16 cellular contexts compared by ENCODE assay signal in the genomic region with DNA sequence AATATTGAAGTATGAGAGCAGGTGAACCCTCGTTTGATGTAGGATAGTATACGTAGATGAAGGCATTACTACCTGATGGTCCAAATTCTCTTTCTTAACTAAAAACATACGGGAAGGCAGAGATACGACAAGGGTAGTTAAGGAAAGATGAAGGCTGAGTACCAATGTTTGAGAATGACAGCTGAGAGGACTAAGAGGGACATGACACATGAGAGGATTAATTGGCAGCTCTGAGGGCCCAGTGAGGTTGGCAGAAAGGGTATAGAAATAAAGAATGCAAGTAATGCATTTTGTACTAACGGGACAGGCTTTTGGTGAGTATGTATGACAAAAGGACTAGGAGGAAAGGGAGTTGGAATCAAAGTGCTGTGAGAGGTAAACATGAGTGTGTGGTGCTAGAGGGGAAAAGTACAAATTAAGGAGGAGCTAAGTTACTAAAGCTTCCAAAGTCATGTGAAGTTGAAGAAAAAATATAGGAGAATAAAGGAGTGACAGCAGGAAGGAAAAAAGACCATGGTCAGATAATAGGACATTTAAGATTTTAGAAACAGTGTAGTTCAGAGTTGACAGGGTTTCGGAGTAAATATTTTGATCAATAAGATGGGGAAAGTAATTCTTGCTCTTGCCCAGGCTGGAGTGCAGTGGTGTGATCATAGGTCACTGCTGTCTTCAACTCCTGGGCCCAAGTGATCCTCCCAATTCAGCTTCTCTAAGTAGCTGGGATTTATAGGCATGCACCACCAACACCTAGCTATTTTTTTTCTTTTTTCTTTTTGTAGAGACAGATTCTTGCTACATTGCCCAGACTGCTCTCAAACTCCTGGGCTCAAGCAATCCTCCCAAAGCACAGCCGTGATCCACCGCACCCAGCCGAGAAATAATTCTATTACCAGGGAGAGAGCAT. TPM values are rescaled to one million over a fixed set of nuclear protein-coding genes. Genes with fewer than 3 reads are reported as not detected.
"Had no signal": no experiment of that assay in that cellular context is flagged by ENCODE, and none has a peak within 500 bp of the region (broad histone marks: within the 10 kb centered on the region; RNA-seq: fewer than 3 reads in every experiment).

No MANE protein-coding gene starts in this region.

- H3K9me3 ChIP-seq: ascending aorta had no signal

- H3K4me3 Mint-ChIP-seq: activated B cell treated with CpG ODN at 0.5 μM for 24 hours; activated naive CD8-positive, alpha-beta T cell treated with anti-CD3 and anti-CD28 coated beads, Interleukin-2, amount 50 U/mL, for 24 hours; naive B cell; stimulated activated naive B cell treated with anti-CD40 and anti-IgM and Interleukin-4, amounts not matched to agents 10 μg/mL and 1 μg/mL and 100 μg/mL, for 72 hours; type B pancreatic cell had no signal

- DNase-seq: activated B cell treated with CpG ODN at 0.5 μM for 24 hours; activated CD4-positive, alpha-beta T cell treated with anti-CD3 and anti-CD28 coated beads, Interleukin-2, amount 50 U/mL, for 1 hour; activated gamma-delta T cell; activated naive CD8-positive, alpha-beta T cell treated with anti-CD3 and anti-CD28 coated beads, Interleukin-2, amount 50 U/mL, for 24 hours; activated T-cell treated with anti-CD3 and anti-CD28 coated beads for 4 hours; caudate nucleus; cortex of kidney; effector memory CD4-positive, alpha-beta T cell; naive B cell; occipital lobe; SIG-M5; stimulated activated naive B cell treated with anti-CD40 and anti-IgM and Interleukin-4, amounts not matched to agents 10 μg/mL and 1 μg/mL and 100 μg/mL, for 72 hours; T-helper 2 cell had no signal

- H3K27ac ChIP-seq: ascending aorta had no signal

- H3K9me3 Mint-ChIP-seq: activated B cell treated with CpG ODN at 0.5 μM for 24 hours; activated naive CD8-positive, alpha-beta T cell treated with anti-CD3 and anti-CD28 coated beads, Interleukin-2, amount 50 U/mL, for 24 hours; naive B cell; stimulated activated naive B cell treated with anti-CD40 and anti-IgM and Interleukin-4, amounts not matched to agents 10 μg/mL and 1 μg/mL and 100 μg/mL, for 72 hours; type B pancreatic cell had no signal

- H3K4me3 ChIP-seq: ascending aorta, lung had no signal

- H3K27me3 ChIP-seq: ascending aorta had no signal

- H3K4me1 Mint-ChIP-seq: activated B cell treated with CpG ODN at 0.5 μM for 24 hours; activated naive CD8-positive, alpha-beta T cell treated with anti-CD3 and anti-CD28 coated beads, Interleukin-2, amount 50 U/mL, for 24 hours had no signal

- H3K4me1 ChIP-seq: ascending aorta had no signal

- H3K27me3 Mint-ChIP-seq: activated B cell treated with CpG ODN at 0.5 μM for 24 hours; activated naive CD8-positive, alpha-beta T cell treated with anti-CD3 and anti-CD28 coated beads, Interleukin-2, amount 50 U/mL, for 24 hours; naive B cell; stimulated activated naive B cell treated with anti-CD40 and anti-IgM and Interleukin-4, amounts not matched to agents 10 μg/mL and 1 μg/mL and 100 μg/mL, for 72 hours; type B pancreatic cell had no signal

- H3K27ac Mint-ChIP-seq: activated B cell treated with CpG ODN at 0.5 μM for 24 hours; activated naive CD8-positive, alpha-beta T cell treated with anti-CD3 and anti-CD28 coated beads, Interleukin-2, amount 50 U/mL, for 24 hours; stimulated activated naive B cell treated with anti-CD40 and anti-IgM and Interleukin-4, amounts not matched to agents 10 μg/mL and 1 μg/mL and 100 μg/mL, for 72 hours; type B pancreatic cell had no signal

RNA-seq across cellular contexts. Expression of a gene that starts 43.1 kb away (rescaled TPM):
- total RNA-seq: activated B cell treated with CpG ODN at 0.5 μM for 24 hours, ascending aorta had no signal
